8 cellular contexts compared by ENCODE assay signal in genomic region chr4:146520894-146521542, GRCh38. TPM values are rescaled to one million over a fixed set of nuclear protein-coding genes. Genes with fewer than 3 reads are reported as not detected.
A peak's percentile ranks its signal among the peaks of the same experiment; 100 is the strongest.
DNase-seq lines count a peak whose midpoint lies in the region; ATAC-seq and TF ChIP-seq lines count a peak whose summit lies in the region.

No MANE protein-coding gene starts in this region.

- peaks cover 12 to 37% (median 20%) of the 10 kb centered on the region in 3 donors for H3K4me1 ChIP-seq in esophagus squamous epithelium
- peaks cover 13 to 24% of the 10 kb centered on the region in 2 donors for H3K4me1 ChIP-seq in naive thymus-derived CD4-positive, alpha-beta T cell (ENCODE audit: control insufficient read depth in 2 of 2, insufficient read depth in 2 of 2, low read length in 2 of 2)

- H3K27me3 ChIP-seq in esophagus squamous epithelium, result no peaks in the 10 kb centered on the region
- no peaks in the 10 kb centered on the region for H3K27me3 ChIP-seq in naive thymus-derived CD4-positive, alpha-beta T cell (ENCODE audit: control insufficient read depth in 2 of 2, insufficient read depth in 2 of 2, low read length in 2 of 2)

- CTCF ChIA-PET in naive thymus-derived CD4-positive, alpha-beta T cell (lab: Charles Lee), result no interaction called here

- peaks cover 2% of the 10 kb centered on the region for H3K36me3 Mint-ChIP-seq in activated CD4-positive, alpha-beta T cell treated with anti-CD3 and anti-CD28 coated beads, Interleukin-2, amount 10 ng/mL, durations not matched to agents 24 days and 14 days (ENCODE audit: low read depth)
- H3K36me3 Mint-ChIP-seq in naive thymus-derived CD4-positive, alpha-beta T cell, result peaks cover 0 to 5% (median 1%) of the 10 kb centered on the region in 5 donors

- peak overlapping the region; percentile 87 to 96 (median 92) for H3K4me3 ChIP-seq in esophagus squamous epithelium
- peak overlapping the region; percentile 95 for H3K4me3 ChIP-seq in naive thymus-derived CD4-positive, alpha-beta T cell (ENCODE audit: low read length)

- no peaks in the 10 kb centered on the region for H3K27me3 Mint-ChIP-seq in activated CD4-positive, alpha-beta T cell treated with anti-CD3 and anti-CD28 coated beads, Interleukin-2, amount 10 ng/mL, durations not matched to agents 24 days and 14 days
- H3K27me3 Mint-ChIP-seq in naive thymus-derived CD4-positive, alpha-beta T cell, result no peaks in the 10 kb centered on the region

- POLR2A ChIA-PET in naive thymus-derived CD4-positive, alpha-beta T cell (lab: Charles Lee), result no interaction called here

- no peaks in the 10 kb centered on the region for H3K9me3 ChIP-seq in esophagus squamous epithelium
- no peaks in the 10 kb centered on the region for H3K9me3 ChIP-seq in naive thymus-derived CD4-positive, alpha-beta T cell (ENCODE audit: control insufficient read depth in 2 of 3, low read length in 3 of 3)

- in situ Hi-C loops in GM13976 (cut with MboI; ENCODE audit: low sequenced_read_pairs, unreplicated experiment), result no loop called here

- H3K27ac ChIP-seq in esophagus squamous epithelium, result peak overlapping the region; percentile 77 to 94 (median 92)
- H3K27ac ChIP-seq in naive thymus-derived CD4-positive, alpha-beta T cell (ENCODE audit: low read depth, low read length), result peak overlapping the region; percentile 85

- no peak for TF ChIP-seq POLR2A in esophagus squamous epithelium (IDR thresholded peaks at IDR 0.05)

- no peak overlapping the region for H3K27ac Mint-ChIP-seq in activated CD4-positive, alpha-beta T cell treated with anti-CD3 and anti-CD28 coated beads, Interleukin-2, amount 10 ng/mL, durations not matched to agents 24 days and 14 days
- H3K27ac Mint-ChIP-seq in naive thymus-derived CD4-positive, alpha-beta T cell, result no peak overlapping the region

- DNase-seq in AG08396 (ENCODE audit: low spot score), result peak; percentile 41
- peak; percentile 54 for DNase-seq in GM13976 (ENCODE audit: low spot score)
- peak; percentile 12 for DNase-seq in NCI-H146 (lab: John Stamatoyannopoulos, UW)
- peak; percentile 83 for DNase-seq in activated CD4-positive, alpha-beta T cell treated with anti-CD3 and anti-CD28 coated beads, Interleukin-2, amount 10 ng/mL, durations not matched to agents 24 days and 14 days
- DNase-seq in esophagus squamous epithelium (lab: John Stamatoyannopoulos, UW), result no peak
- DNase-seq in naive thymus-derived CD4-positive, alpha-beta T cell, result peak in 8 of 9 donors; percentile 2 to 39 (median 22)
- DNase-seq in posterior cingulate gyrus, result no peak

- no peak for TF ChIP-seq CTCF in GM13976 (IDR thresholded peaks at IDR 0.05; ENCODE audit: borderline replicate concordance, control extremely low read depth, extremely low read depth, insufficient read depth, missing control alignments)
- no peak for TF ChIP-seq CTCF in esophagus squamous epithelium (IDR thresholded peaks at IDR 0.05)

- peaks cover 0 to 13% (median 0%) of the 10 kb centered on the region in 3 donors for H3K36me3 ChIP-seq in esophagus squamous epithelium
- H3K36me3 ChIP-seq in naive thymus-derived CD4-positive, alpha-beta T cell (ENCODE audit: control insufficient read depth in 2 of 3, insufficient read depth in 3 of 3, low read length in 3 of 3), result peaks cover 0 to 17% (median 0%) of the 10 kb centered on the region in 3 experiments

- peak; percentile 40 for ATAC-seq in HG02798 (IDR thresholded peaks at IDR 0.05; ENCODE audit: poor library complexity, unreplicated experiment)
- peak; percentile 34 for ATAC-seq in naive thymus-derived CD4-positive, alpha-beta T cell

- H3K4me3 Mint-ChIP-seq in activated CD4-positive, alpha-beta T cell treated with anti-CD3 and anti-CD28 coated beads, Interleukin-2, amount 10 ng/mL, durations not matched to agents 24 days and 14 days, result no peak overlapping the region
- no peak overlapping the region for H3K4me3 Mint-ChIP-seq in naive thymus-derived CD4-positive, alpha-beta T cell

- 1% methylated on average over 12 of the region's 12 CpGs for WGBS in esophagus squamous epithelium, 2 donors

- intact Hi-C loops in activated CD4-positive, alpha-beta T cell treated with anti-CD3 and anti-CD28 coated beads, Interleukin-2, amount 10 ng/mL, durations not matched to agents 24 days and 14 days (cut with micrococcal nuclease), result loop anchor here (1.0 to 5.0 kb wide), 6 partner anchors 14 to 584 kb away; partner anchors contain the start of gene ZNF827
- intact Hi-C loops in esophagus squamous epithelium (cut with DNase I), result no loop called here
- intact Hi-C loops in naive thymus-derived CD4-positive, alpha-beta T cell (cut with micrococcal nuclease), result loop anchor here (1.0 to 10.0 kb wide), 13 partner anchors 63 to 1924 kb away; partner anchors contain the start of genes ABCE1 (in 1 of the 2), ANAPC10 (in 1 of the 2), LSM6 (in 1 of the 2) and MMAA (in 1 of the 2)
- intact Hi-C loops in posterior cingulate gyrus (cut with DNase I), result loop anchor here (10.0 kb wide), 1 partner anchor 176 kb away; no protein-coding TSS in a partner anchor

- no peaks in the 10 kb centered on the region for H3K9me3 Mint-ChIP-seq in activated CD4-positive, alpha-beta T cell treated with anti-CD3 and anti-CD28 coated beads, Interleukin-2, amount 10 ng/mL, durations not matched to agents 24 days and 14 days
- H3K9me3 Mint-ChIP-seq in naive thymus-derived CD4-positive, alpha-beta T cell, result no peaks in the 10 kb centered on the region

- peaks cover 18% of the 10 kb centered on the region for H3K4me1 Mint-ChIP-seq in activated CD4-positive, alpha-beta T cell treated with anti-CD3 and anti-CD28 coated beads, Interleukin-2, amount 10 ng/mL, durations not matched to agents 24 days and 14 days
- peaks cover 16 to 37% (median 31%) of the 10 kb centered on the region in 7 donors for H3K4me1 Mint-ChIP-seq in naive thymus-derived CD4-positive, alpha-beta T cell

RNA-seq across cellular contexts. Expression of gene SLC10A7, which starts 0.7 kb away (rescaled TPM):
- 18.2 and 22.9 TPM in 2 replicates for total RNA-seq in activated CD4-positive, alpha-beta T cell treated with anti-CD3 and anti-CD28 coated beads, Interleukin-2, amount 10 ng/mL, durations not matched to agents 24 days and 14 days
- total RNA-seq in esophagus squamous epithelium, result 10 to 100 TPM in 3 of 4 donors, 1 to 10 TPM in 1; 9.7 to 23.5 (median 13.5) TPM
- total RNA-seq in naive thymus-derived CD4-positive, alpha-beta T cell, result 10 to 100 TPM; 11.6 to 26.8 (median 16.1) TPM
- 1 to 10 TPM; 7.9 to 8.6 TPM for polyA plus RNA-seq in naive thymus-derived CD4-positive, alpha-beta T cell

Comparison
In these comparisons a context has a peak if more than half of its experiments do, and no peak if none do; other contexts are left out.
1. DNase-seq: peak in AG08396 (single experiment), GM13976 (single experiment), NCI-H146 (single experiment), activated CD4-positive, alpha-beta T cell treated with anti-CD3 and anti-CD28 coated beads, Interleukin-2, amount 10 ng/mL, durations not matched to agents 24 days and 14 days (single experiment) and naive thymus-derived CD4-positive, alpha-beta T cell (8 of 9); none in esophagus squamous epithelium (single experiment) and posterior cingulate gyrus (0 of 10).